In genomic region chr11:106217456-106217855, GRCh38 we compare ENCODE assay signal across 21 cellular contexts.
DNase-seq lines count a peak whose midpoint lies in the region; ATAC-seq, FAIRE-seq and TF ChIP-seq lines count a peak whose summit lies in the region.
"Had no signal": no experiment of that assay in that cellular context is flagged by ENCODE, and none has a peak within 500 bp of the region (broad histone marks: within the 10 kb centered on the region; RNA-seq: fewer than 3 reads in every experiment).

No MANE protein-coding gene starts in this region.

- H3K27me3 ChIP-seq in bronchial epithelial cell (ENCODE audit: control insufficient read depth, insufficient read depth, low read length): no peaks in the 10 kb centered on the region

- FAIRE-seq in bronchial epithelial cell (lab: Jason Lieb, UNC): no peak
- FAIRE-seq: A204.1, HTR-8/SVneo, K562 had no signal

- no peaks in the 10 kb centered on the region for H3K36me3 ChIP-seq in bronchial epithelial cell (ENCODE audit: control insufficient read depth, insufficient read depth, low read length)

- peak; percentile 3 for DNase-seq in GM04503 (ENCODE audit: low read depth)
- peak; percentile 11 for DNase-seq in bronchial epithelial cell (ENCODE audit: low read depth)
- peak; percentile 40 for DNase-seq in fibroblast of peridontal ligament (ENCODE audit: extremely low read depth)
- DNase-seq in dermis blood vessel endothelial cell: no peak
- no peak for DNase-seq in foreskin melanocyte
- DNase-seq: ACHN; AML-193; CD4-positive, alpha-beta T cell; DMS153; DMS79; GDM1; GOT3; H7; HFFc6; IMR-90 had no signal

- H3K4me3 ChIP-seq in bronchial epithelial cell (ENCODE audit: low read depth, low read length): no peak overlapping the region
- H3K4me3 ChIP-seq: K562 had no signal

- no peak for ATAC-seq in HG02870 (IDR thresholded peaks at IDR 0.05; ENCODE audit: unreplicated experiment)
- no peak for ATAC-seq in HG03439 (IDR thresholded peaks at IDR 0.05; ENCODE audit: unreplicated experiment)
- ATAC-seq: HCT116, K562 had no signal

- no peak for TF ChIP-seq CTCF in bronchial epithelial cell (IDR thresholded peaks at IDR 0.05; ENCODE audit: insufficient read depth, low read length, severe bottlenecking)

Comparison
In these comparisons a context has a peak if more than half of its experiments do, and no peak if none do; other contexts are left out.
1. DNase-seq: peak in GM04503 (single experiment), bronchial epithelial cell (single experiment) and fibroblast of peridontal ligament (single experiment); none in dermis blood vessel endothelial cell (single experiment) and foreskin melanocyte (single experiment).